Comparison of ENCODE assay signal across 10 cellular contexts in genomic region chr11:121534131-121535093, GRCh38.
DNase-seq lines count a peak whose midpoint lies in the region; FAIRE-seq and TF ChIP-seq lines count a peak whose summit lies in the region.
"Had no signal": no experiment of that assay in that cellular context is flagged by ENCODE, and none has a peak within 500 bp of the region (broad histone marks: within the 10 kb centered on the region; RNA-seq: fewer than 3 reads in every experiment).

No MANE protein-coding gene starts in this region.

- TF ChIP-seq CTCF in MM.1S (IDR thresholded peaks at IDR 0.05; ENCODE audit: low read length), result no peak

- H3K9me3 ChIP-seq in Karpas-422 (ENCODE audit: low read length) (no peaks in the 10 kb centered on the region), adipocyte (ENCODE audit: control insufficient read depth, low read length) (peaks cover 15% of the 10 kb centered on the region), MM.1S (replicated peaks; ENCODE audit: insufficient read depth, low read length) (no peaks in the 10 kb centered on the region)

- H4K20me1 ChIP-seq in Karpas-422 (ENCODE audit: insufficient read depth, low read depth, low read length) (no peaks in the 10 kb centered on the region), MM.1S (ENCODE audit: insufficient read depth, low read length) (no peaks in the 10 kb centered on the region)

- H3K36me3 ChIP-seq in Karpas-422 (ENCODE audit: insufficient read depth, low read length), result peaks cover 30% of the 10 kb centered on the region; the same call in 1 of the 2 replicates
- no peaks in the 10 kb centered on the region for H3K36me3 ChIP-seq in adipocyte (ENCODE audit: control insufficient read depth, insufficient read depth, low read length, severe bottlenecking)
- H3K36me3 ChIP-seq in MM.1S (replicated peaks; ENCODE audit: insufficient read depth, low read length), result no peaks in the 10 kb centered on the region

- no peak for FAIRE-seq in GM19239 (lab: Jason Lieb, UNC)
- FAIRE-seq: colon had no signal

- H3K4me3 ChIP-seq in Karpas-422 (ENCODE audit: low read length) (no peak overlapping the region), adipocyte (ENCODE audit: low read length) (no peak overlapping the region), MM.1S (ENCODE audit: low read length) (no peak overlapping the region)

- H3K9ac ChIP-seq in Karpas-422 (ENCODE audit: low read length) (peak overlapping the region; percentile 45), adipocyte (ENCODE audit: low read length) (no peak overlapping the region), MM.1S (ENCODE audit: low read length) (no peak overlapping the region)

- no peaks in the 10 kb centered on the region for H3K27me3 ChIP-seq in Karpas-422 (ENCODE audit: low read length)
- peaks cover 30% of the 10 kb centered on the region for H3K27me3 ChIP-seq in adipocyte (replicated peaks; ENCODE audit: control insufficient read depth, insufficient read depth, low read length)
- H3K27me3 ChIP-seq in MM.1S (replicated peaks; ENCODE audit: insufficient read depth, low read length), result no peaks in the 10 kb centered on the region

- H3K27ac ChIP-seq in Karpas-422 (ENCODE audit: low read length) (peak overlapping the region; percentile 91), MM.1S (ENCODE audit: low read length) (no peak overlapping the region)

- no peak overlapping the region for H2AFZ ChIP-seq in Karpas-422 (ENCODE audit: low read length)
- H2AFZ ChIP-seq in MM.1S (ENCODE audit: low read length), result no peak overlapping the region

- H3K4me1 ChIP-seq in Karpas-422 (ENCODE audit: low read length) (peaks cover 96% of the 10 kb centered on the region), adipocyte (ENCODE audit: control insufficient read depth, insufficient read depth, low read length) (peaks cover 3% of the 10 kb centered on the region), MM.1S (ENCODE audit: low read length) (0 out of 2 replicates have a peak, but pooled peaks cover 8% of the 10 kb centered on the region)

- peak; percentile 18 for DNase-seq in AG08396 (ENCODE audit: low spot score)
- peak; percentile 77 for DNase-seq in Karpas-422
- DNase-seq in adipocyte (ENCODE audit: low read depth), result peak; percentile 71
- DNase-seq in hippocampal formation (lab: John Stamatoyannopoulos, UW), result peak; percentile 26 to 83
- no peak for DNase-seq in COR-L47 (lab: John Stamatoyannopoulos, UW)
- no peak for DNase-seq in MM.1S
- DNase-seq in GM19239 (ENCODE audit: insufficient read length, low spot score), result no peak
- no peak for DNase-seq in effector CD4-positive, alpha-beta T cell
- DNase-seq: Kasumi-1 had no signal

- H3K4me2 ChIP-seq in Karpas-422 (ENCODE audit: low read depth, low read length, poor library complexity, severe bottlenecking) (peak overlapping the region; percentile 55), MM.1S (ENCODE audit: low read depth, low read length) (no peak overlapping the region)

- no peaks in the 10 kb centered on the region for H3F3A ChIP-seq in MM.1S (ENCODE audit: insufficient read depth, low read length)

- H3K79me2 ChIP-seq in Karpas-422 (ENCODE audit: low read length) (peaks cover 76% of the 10 kb centered on the region), MM.1S (ENCODE audit: low read length) (no peaks in the 10 kb centered on the region)

- H3K9me2 ChIP-seq in Karpas-422 (replicated peaks; ENCODE audit: insufficient read depth, low read length), result no peaks in the 10 kb centered on the region
- no peaks in the 10 kb centered on the region for H3K9me2 ChIP-seq in MM.1S (replicated peaks; ENCODE audit: insufficient read depth, low read length)

Comparison
In these comparisons a context has a peak if more than half of its experiments do, and no peak if none do; other contexts are left out.
1. DNase-seq: peak in AG08396 (single experiment), Karpas-422 (single experiment), adipocyte (single experiment) and hippocampal formation (2 of 2); none in COR-L47 (single experiment), MM.1S (single experiment), GM19239 (single experiment) and effector CD4-positive, alpha-beta T cell (single experiment).